Comparison of ENCODE assay signal across 10 cellular contexts in the genomic region with DNA sequence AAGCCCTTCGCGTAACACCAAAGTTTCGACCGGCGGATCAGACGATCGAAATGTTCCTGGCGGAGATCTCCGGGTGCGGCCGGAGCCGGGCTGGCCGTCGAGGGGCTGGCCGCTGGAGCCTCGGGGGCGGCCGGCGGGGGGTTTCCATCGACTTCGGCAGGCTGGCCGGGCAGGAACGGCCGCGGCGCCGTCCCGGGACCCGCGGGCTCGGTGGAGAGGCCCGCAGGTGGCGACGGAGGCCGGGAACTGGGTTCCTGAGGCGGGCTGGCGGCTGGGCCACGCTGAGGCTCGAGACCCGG. TPM values are rescaled to one million over a fixed set of nuclear protein-coding genes. Genes with fewer than 3 reads are reported as not detected.
DNase-seq lines count a peak whose midpoint lies in the region; ATAC-seq and TF ChIP-seq lines count a peak whose summit lies in the region.
"Had no signal": no experiment of that assay in that cellular context is flagged by ENCODE, and none has a peak within 500 bp of the region (broad histone marks: within the 10 kb centered on the region; RNA-seq: fewer than 3 reads in every experiment).

No MANE protein-coding gene starts in this region.

- no peaks in the 10 kb centered on the region for H3K9me3 ChIP-seq in ascending aorta

- peaks cover 55% of the 10 kb centered on the region for H3K4me1 Mint-ChIP-seq in stimulated activated naive CD8-positive, alpha-beta T cell treated with anti-CD3 and anti-CD28 coated beads, Interleukin-15, Interleukin-2, amounts not matched to agents 100 ng/mL and 50 ng/mL, for 24 hours (ENCODE audit: low read depth)

- peaks cover 30% of the 10 kb centered on the region for H3K27me3 Mint-ChIP-seq in stimulated activated naive CD8-positive, alpha-beta T cell treated with anti-CD3 and anti-CD28 coated beads, Interleukin-15, Interleukin-2, amounts not matched to agents 100 ng/mL and 50 ng/mL, for 24 hours

- H3K27ac Mint-ChIP-seq in stimulated activated naive CD8-positive, alpha-beta T cell treated with anti-CD3 and anti-CD28 coated beads, Interleukin-15, Interleukin-2, amounts not matched to agents 100 ng/mL and 50 ng/mL, for 24 hours: no peak overlapping the region
- H3K27ac Mint-ChIP-seq: activated naive CD8-positive, alpha-beta T cell treated with anti-CD3 and anti-CD28 coated beads, Interleukin-2, amount 10 ng/mL, durations not matched to agents 7 days and 5 days had no signal

- H3K36me3 ChIP-seq in ascending aorta: no peaks in the 10 kb centered on the region

- no peaks in the 10 kb centered on the region for H3K9me3 Mint-ChIP-seq in stimulated activated naive CD8-positive, alpha-beta T cell treated with anti-CD3 and anti-CD28 coated beads, Interleukin-15, Interleukin-2, amounts not matched to agents 100 ng/mL and 50 ng/mL, for 24 hours
- H3K9me3 Mint-ChIP-seq: activated naive CD8-positive, alpha-beta T cell treated with anti-CD3 and anti-CD28 coated beads, Interleukin-2, amount 10 ng/mL, durations not matched to agents 7 days and 5 days had no signal

- H3K36me3 Mint-ChIP-seq in stimulated activated naive CD8-positive, alpha-beta T cell treated with anti-CD3 and anti-CD28 coated beads, Interleukin-15, Interleukin-2, amounts not matched to agents 100 ng/mL and 50 ng/mL, for 24 hours (ENCODE audit: low read depth): peaks cover 6% of the 10 kb centered on the region

- no peak for DNase-seq in stimulated activated naive CD8-positive, alpha-beta T cell treated with anti-CD3 and anti-CD28 coated beads, Interleukin-15, Interleukin-2, amounts not matched to agents 100 U/mL and 50 U/mL, for 24 hours
- DNase-seq in ascending aorta (ENCODE audit: low spot score in 2 of 2) (no peak), lower leg skin (ENCODE audit: low spot score in 2 of 2) (no peak), DMS 273 (lab: John Stamatoyannopoulos, UW; ENCODE audit: unreplicated experiment) (no peak), COLO829 (ENCODE audit: low spot score) (no peak), ureter (ENCODE audit: low spot score) (no peak)
- DNase-seq: KG1 had no signal

- TF ChIP-seq POLR2A in lower leg skin (IDR thresholded peaks at IDR 0.05): no peak

- peaks cover 10 to 18% of the 10 kb centered on the region in 2 donors for H3K4me1 ChIP-seq in ascending aorta

- intact Hi-C loops in ascending aorta (cut with DNase I): no loop called here
- intact Hi-C loops in lower leg skin (cut with DNase I; ENCODE audit: low total_unique reads): loop anchor here (2.0 kb wide), 1 partner anchor 57 kb away; a partner anchor contains a TSS

- peak overlapping the region; percentile 70 for H3K4me3 ChIP-seq in ascending aorta
- H3K4me3 ChIP-seq in lower leg skin (ENCODE audit: low read depth, poor library complexity, severe bottlenecking): peak overlapping the region; percentile 51

- peak overlapping the region; percentile 81 for H3K4me3 Mint-ChIP-seq in stimulated activated naive CD8-positive, alpha-beta T cell treated with anti-CD3 and anti-CD28 coated beads, Interleukin-15, Interleukin-2, amounts not matched to agents 100 ng/mL and 50 ng/mL, for 24 hours

- ATAC-seq in stimulated activated naive CD8-positive, alpha-beta T cell treated with anti-CD3 and anti-CD28 coated beads, Interleukin-15, Interleukin-2, amounts not matched to agents 100 U/mL and 50 U/mL, for 24 hours: no peak
- ATAC-seq in GM21423 (IDR thresholded peaks at IDR 0.05; ENCODE audit: unreplicated experiment): no peak

- TF ChIP-seq CTCF in ascending aorta (IDR thresholded peaks at IDR 0.05): no peak
- TF ChIP-seq CTCF in lower leg skin (IDR thresholded peaks at IDR 0.05): no peak

- no peak overlapping the region for H3K27ac ChIP-seq in ascending aorta

- WGBS in lower leg skin, 2 donors: 0 to 2% methylated on average over 13 to 36 of the region's 40 CpGs

- peaks cover 20% of the 10 kb centered on the region for H3K27me3 ChIP-seq in ascending aorta

RNA-seq across cellular contexts. Expression of a gene that starts 1.1 kb away (rescaled TPM):
- total RNA-seq in ascending aorta (2.1 TPM), lower leg skin (1 to 10 TPM; 1.8 to 8.7 (median 3.3) TPM), ureter (3.4 TPM)

RNA-seq across cellular contexts. Expression of a gene that starts 31.4 kb away (rescaled TPM):
- total RNA-seq in ascending aorta: 100 TPM
- 10 to 100 TPM; 46.1 to 85.0 (median 54.0) TPM for total RNA-seq in lower leg skin
- 209 TPM for total RNA-seq in ureter

RNA-seq across cellular contexts. Expression of a gene that starts 56.5 kb away (rescaled TPM):
- total RNA-seq in ascending aorta (27.6 TPM), lower leg skin (1 to 10 TPM; 3.7 to 7.8 (median 5.4) TPM), ureter (60.1 TPM)
